In the genomic region with DNA sequence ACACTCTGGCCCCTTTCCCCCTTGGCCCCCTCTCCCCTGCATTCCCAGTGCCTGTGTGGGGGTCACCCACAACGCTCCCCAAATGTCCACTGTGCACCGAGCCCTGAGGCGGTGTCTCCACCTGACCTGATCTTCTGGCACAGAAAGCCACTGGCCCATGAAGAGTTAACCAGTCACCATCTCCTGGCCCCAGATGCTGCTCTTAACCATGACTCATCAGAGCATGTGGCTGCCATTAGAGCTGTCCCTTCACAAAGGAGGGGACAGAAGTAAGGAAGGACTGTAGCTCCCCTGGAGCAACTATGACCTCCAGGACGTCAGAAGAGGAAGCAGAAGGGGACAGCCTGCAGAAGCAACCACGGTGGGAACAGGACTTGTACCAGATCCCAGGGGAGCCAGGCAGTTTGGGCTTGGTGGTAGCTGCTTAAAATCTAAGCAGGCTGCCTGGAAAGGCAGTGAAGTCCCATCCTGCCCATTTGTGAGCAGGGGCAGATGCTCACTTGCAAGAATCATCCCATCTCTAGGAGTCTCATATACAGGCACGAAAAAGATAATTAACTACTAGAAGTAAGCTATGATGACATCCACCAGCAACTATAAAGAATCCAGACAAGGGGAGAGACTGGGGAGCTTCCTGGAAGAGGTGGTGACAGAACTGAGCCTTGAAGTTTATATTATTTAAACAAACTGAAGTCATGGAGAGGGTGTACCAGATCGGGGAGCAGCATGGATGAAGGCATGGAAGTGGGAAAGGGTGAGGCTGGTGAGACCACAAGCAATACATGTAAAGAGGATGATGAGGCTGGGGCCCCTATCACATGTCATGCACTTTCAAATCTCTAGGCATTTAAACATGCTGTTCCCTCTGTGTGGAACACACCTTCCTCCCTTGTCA, we compare ENCODE assay signal across 8 cellular contexts. TPM values are rescaled to one million over a fixed set of nuclear protein-coding genes. Genes with fewer than 3 reads are reported as not detected.
DNase-seq lines count a peak whose midpoint lies in the region; ATAC-seq and TF ChIP-seq lines count a peak whose summit lies in the region.

No MANE protein-coding gene starts in this region.

- 43% methylated on average over 7 of the region's 7 CpGs; no CpG with 5 or more reads in 1 of the 2 donors for WGBS in transverse colon (ENCODE audit: low coverage in 1 of 2), 2 donors
- 41 to 60% (median 58%) methylated on average over 4 to 7 of the region's 7 CpGs for WGBS in spleen, 5 donors

- H3K9me3 ChIP-seq in HCT116 (ENCODE audit: control insufficient read depth in 1 of 2, insufficient read depth in 1 of 2, low read depth in 1 of 2, low read length in 2 of 2), result no peaks in the 10 kb centered on the region
- H3K9me3 ChIP-seq in transverse colon, result no peaks in the 10 kb centered on the region
- H3K9me3 ChIP-seq in spleen, result no peaks in the 10 kb centered on the region

- BruUV-seq in HCT116 (replicated peaks; lab: Mats Ljungman, UMichigan), result TSS peak; percentile 52

- in situ Hi-C loops in brain microvascular endothelial cell (cut with HindIII; ENCODE audit: low pct_ligation_motif_present, low sequenced_read_pairs) (no loop called here), transverse colon (cut with MboI; ENCODE audit: low pct_ligation_motif_present in 1 of 4, low pct_unique_long_range_greater_than_20kb in 1 of 4, low sequenced_read_pairs in 3 of 4) (no loop called here)

- TF ChIP-seq POLR2A in HCT116 (IDR thresholded peaks at IDR 0.05; ENCODE audit: borderline replicate concordance, extremely low read depth, insufficient read depth, insufficient read length) (peak; percentile 42), transverse colon (IDR thresholded peaks at IDR 0.05) (peak; percentile 18), spleen (IDR thresholded peaks at IDR 0.05) (no peak)

- no peaks in the 10 kb centered on the region for H4K20me1 ChIP-seq in HCT116 (ENCODE audit: insufficient read depth)

- ATAC-seq in HCT116, result peak; percentile 77

- POLR2A ChIA-PET in HCT116 (lab: Charles Lee), result interaction anchor here (1.0 to 1.3 kb wide), 3 partner anchors 13 to 188 kb away, joined by 3 read pairs; a partner anchor contains a TSS

- RAD21 ChIA-PET in HCT116 (lab: Charles Lee; ENCODE audit: low non-redundant PET in 1 of 2, low total read pairs in 2 of 2, uncharacterized antibody in 2 of 2, unreplicated experiment in 2 of 2), result no interaction called here

- peak overlapping the region; percentile 52 for H2AFZ ChIP-seq in HCT116 (ENCODE audit: low read depth, low read length, poor library complexity, severe bottlenecking)

- CTCF ChIA-PET in HCT116 (lab: Charles Lee), result interaction anchor here (0.9 kb wide), 1 partner anchor 139 kb away, joined by 3 read pairs; no protein-coding TSS in a partner anchor

- TF ChIP-seq CTCF in HCT116 (IDR thresholded peaks at IDR 0.05 in 2 of 3, conservative IDR thresholded peaks at IDR 0.05 in 1 of 3; ENCODE audit: borderline replicate concordance in 1 of 3, insufficient read depth in 1 of 3, low read depth in 2 of 3, low read length in 2 of 3) (no peak), brain microvascular endothelial cell (IDR thresholded peaks at IDR 0.05; ENCODE audit: low read depth, low read length, missing control alignments) (no peak), transverse colon (IDR thresholded peaks at IDR 0.05) (no peak), spleen (IDR thresholded peaks at IDR 0.05 in 8 of 11, conservative IDR thresholded peaks at IDR 0.05 in 3 of 11) (no peak)

- H3K9ac ChIP-seq in HCT116 (ENCODE audit: low read length), result peak overlapping the region; percentile 80

- DNase-seq in NCI-H748 (lab: John Stamatoyannopoulos, UW; ENCODE audit: unreplicated experiment) (peak; percentile 39), NCI-H748 treated with DMSO at 0.1 percent for 48 hours (lab: John Stamatoyannopoulos, UW) (no peak), HCT116 (ENCODE audit: low read depth, low spot score) (peak; percentile 55), NCI-H510A treated with DMSO at 0.1 percent for 48 hours (lab: John Stamatoyannopoulos, UW) (peak; percentile 53), brain microvascular endothelial cell (peak; percentile 39), islet precursor cell (peak; percentile 89), transverse colon (peak; percentile 52), spleen (no peak)

- H3K36me3 ChIP-seq in HCT116 (ENCODE audit: control insufficient read depth in 1 of 2, insufficient read depth in 2 of 2, low read length in 2 of 2) (no peaks in the 10 kb centered on the region), brain microvascular endothelial cell (replicated peaks) (no peaks in the 10 kb centered on the region), transverse colon (no peaks in the 10 kb centered on the region), spleen (no peaks in the 10 kb centered on the region)

- peaks cover 25 to 63% of the 10 kb centered on the region in 2 experiments for H3K4me1 ChIP-seq in HCT116 (ENCODE audit: control insufficient read depth in 1 of 2, insufficient read depth in 2 of 2, low read length in 2 of 2)
- peaks cover 7 to 24% (median 13%) of the 10 kb centered on the region in 4 donors for H3K4me1 ChIP-seq in transverse colon
- peaks cover 0 to 20% (median 8%) of the 10 kb centered on the region in 6 donors for H3K4me1 ChIP-seq in spleen

- no peaks in the 10 kb centered on the region for H3K9me2 ChIP-seq in HCT116 (ENCODE audit: insufficient read depth)

- peak overlapping the region; percentile 61 to 80 for H3K4me3 ChIP-seq in HCT116 (replicated peaks in 1 of 2; ENCODE audit: low read depth in 1 of 2, low read length in 2 of 2)
- no peak overlapping the region for H3K4me3 ChIP-seq in brain microvascular endothelial cell (ENCODE audit: low read depth, low read length)
- peak overlapping the region in 3 of 4 donors; percentile 49 to 63 (median 50) for H3K4me3 ChIP-seq in transverse colon
- peak overlapping the region in 1 of 8 donors; percentile 69 for H3K4me3 ChIP-seq in spleen

- no peaks in the 10 kb centered on the region for H3K27me3 ChIP-seq in HCT116 (ENCODE audit: insufficient read depth, low read length)
- H3K27me3 ChIP-seq in brain microvascular endothelial cell (replicated peaks), result no peaks in the 10 kb centered on the region
- H3K27me3 ChIP-seq in transverse colon, result peaks cover 4% of the 10 kb centered on the region
- peaks cover 0 to 49% (median 16%) of the 10 kb centered on the region in 7 donors for H3K27me3 ChIP-seq in spleen (replicated peaks in 1 of 7)

- intact Hi-C loops in HCT116 (cut with micrococcal nuclease) (no loop called here), transverse colon (cut with DNase I; ENCODE audit: low total_unique reads) (no loop called here), spleen (cut with DNase I; ENCODE audit: low total_unique reads) (no loop called here)

- H3K79me2 ChIP-seq in HCT116 (ENCODE audit: insufficient read depth, low read length), result no peaks in the 10 kb centered on the region

- TF ChIP-seq EP300 in transverse colon (IDR thresholded peaks at IDR 0.05; ENCODE audit: low read depth), result no peak

- TF ChIP-seq RAD21 in HCT116 (IDR thresholded peaks at IDR 0.05; ENCODE audit: low read depth), result no peak

- peak overlapping the region; percentile 100 for H3K4me2 ChIP-seq in HCT116 (ENCODE audit: low read length)

- peak overlapping the region; percentile 52 for H3K27ac ChIP-seq in HCT116 (ENCODE audit: low read depth, low read length)
- no peak overlapping the region for H3K27ac ChIP-seq in brain microvascular endothelial cell
- H3K27ac ChIP-seq in transverse colon, result peak overlapping the region; percentile 71 to 84 (median 82)
- no peak overlapping the region for H3K27ac ChIP-seq in spleen

TF ChIP-seq in HCT116, 20 proteins besides CTCF, POLR2A, EP300 and RAD21 (continues in another document):
- TF ChIP-seq JUND (IDR thresholded peaks at IDR 0.05) (peak; percentile 89), EZH2phosphoT487 (IDR thresholded peaks at IDR 0.05; ENCODE audit: borderline replicate concordance) (no peak), CBX3 (IDR thresholded peaks at IDR 0.05; ENCODE audit: low read depth) (peak; percentile 84), TCF7L2 (IDR thresholded peaks at IDR 0.05; ENCODE audit: borderline replicate concordance, extremely low read depth, insufficient read depth, insufficient read length) (no peak), SIN3A (IDR thresholded peaks at IDR 0.05; ENCODE audit: low read depth) (peak; percentile 54; the same call in 1 of the 2 replicates), ZNF274 (IDR thresholded peaks at IDR 0.05; ENCODE audit: low read depth, low read length) (no peak), POLR2AphosphoS5 (IDR thresholded peaks at IDR 0.05; ENCODE audit: low read depth, low read length) (peak; percentile 52; the same call in 1 of the 2 replicates), FOSL1 (IDR thresholded peaks at IDR 0.05; ENCODE audit: low read depth) (peak; percentile 87), SP1 (IDR thresholded peaks at IDR 0.05; ENCODE audit: low read depth) (peak; percentile 80), YY1 (IDR thresholded peaks at IDR 0.05; ENCODE audit: extremely low read depth, insufficient replicate concordance, low read depth, low read length) (peak; percentile 86)
- TF ChIP-seq, protein P1, sequence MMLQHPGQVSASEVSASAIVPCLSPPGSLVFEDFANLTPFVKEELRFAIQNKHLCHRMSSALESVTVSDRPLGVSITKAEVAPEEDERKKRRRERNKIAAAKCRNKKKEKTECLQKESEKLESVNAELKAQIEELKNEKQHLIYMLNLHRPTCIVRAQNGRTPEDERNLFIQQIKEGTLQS (IDR thresholded peaks at IDR 0.05), result no peak
- TF ChIP-seq, protein P2, sequence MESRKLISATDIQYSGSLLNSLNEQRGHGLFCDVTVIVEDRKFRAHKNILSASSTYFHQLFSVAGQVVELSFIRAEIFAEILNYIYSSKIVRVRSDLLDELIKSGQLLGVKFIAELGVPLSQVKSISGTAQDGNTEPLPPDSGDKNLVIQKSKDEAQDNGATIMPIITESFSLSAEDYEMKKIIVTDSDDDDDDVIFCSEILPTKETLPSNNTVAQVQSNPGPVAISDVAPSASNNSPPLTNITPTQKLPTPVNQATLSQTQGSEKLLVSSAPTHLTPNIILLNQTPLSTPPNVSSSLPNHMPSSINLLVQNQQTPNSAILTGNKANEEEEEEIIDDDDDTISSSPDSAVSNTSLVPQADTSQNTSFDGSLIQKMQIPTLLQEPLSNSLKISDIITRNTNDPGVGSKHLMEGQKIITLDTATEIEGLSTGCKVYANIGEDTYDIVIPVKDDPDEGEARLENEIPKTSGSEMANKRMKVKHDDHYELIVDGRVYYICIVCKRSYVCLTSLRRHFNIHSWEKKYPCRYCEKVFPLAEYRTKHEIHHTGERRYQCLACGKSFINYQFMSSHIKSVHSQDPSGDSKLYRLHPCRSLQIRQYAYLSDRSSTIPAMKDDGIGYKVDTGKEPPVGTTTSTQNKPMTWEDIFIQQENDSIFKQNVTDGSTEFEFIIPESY (IDR thresholded peaks at IDR 0.05; ENCODE audit: extremely low read depth, insufficient replicate concordance, low read length), result peak; percentile 7

RNA-seq across cellular contexts. Expression of a gene that starts 1.1 kb away (rescaled TPM):
- total RNA-seq in HCT116 (2021; ENCODE audit: unreplicated experiment), result 15.4 TPM
- 28.5 and 29.4 TPM in 2 replicates for polyA plus RNA-seq in HCT116 (2012)
- total RNA-seq in transverse colon, result 10 to 100 TPM; 41.8 to 96.1 (median 73.0) TPM
- total RNA-seq in spleen, result 1 to 10 TPM in 2 of 7 donors, under 1 TPM in 4, not detected in 1; 0.24 to 2.4 (median 0.57) TPM
- 1 to 10 TPM in 1 of 3 donors, under 1 TPM in 2; 0.43 to 1.2 (median 0.70) TPM for polyA plus RNA-seq in spleen

Comparison
In these comparisons a context has a peak if more than half of its experiments do, and no peak if none do; other contexts are left out.
1. DNase-seq: peak in NCI-H748 (single experiment), HCT116 (single experiment), NCI-H510A treated with DMSO at 0.1 percent for 48 hours (single experiment), brain microvascular endothelial cell (single experiment), islet precursor cell (single experiment) and transverse colon (single experiment); none in NCI-H748 treated with DMSO at 0.1 percent for 48 hours (single experiment) and spleen (single experiment).
2. H3K27ac ChIP-seq: peak in HCT116 (single experiment) and transverse colon (4 of 4); none in brain microvascular endothelial cell (single experiment) and spleen (0 of 8).
3. POLR2A ChIP-seq: peak in HCT116 (single experiment) and transverse colon (single experiment); none in spleen (0 of 3).